Comparison of ENCODE assay signal across 1 cellular context in the genomic region with DNA sequence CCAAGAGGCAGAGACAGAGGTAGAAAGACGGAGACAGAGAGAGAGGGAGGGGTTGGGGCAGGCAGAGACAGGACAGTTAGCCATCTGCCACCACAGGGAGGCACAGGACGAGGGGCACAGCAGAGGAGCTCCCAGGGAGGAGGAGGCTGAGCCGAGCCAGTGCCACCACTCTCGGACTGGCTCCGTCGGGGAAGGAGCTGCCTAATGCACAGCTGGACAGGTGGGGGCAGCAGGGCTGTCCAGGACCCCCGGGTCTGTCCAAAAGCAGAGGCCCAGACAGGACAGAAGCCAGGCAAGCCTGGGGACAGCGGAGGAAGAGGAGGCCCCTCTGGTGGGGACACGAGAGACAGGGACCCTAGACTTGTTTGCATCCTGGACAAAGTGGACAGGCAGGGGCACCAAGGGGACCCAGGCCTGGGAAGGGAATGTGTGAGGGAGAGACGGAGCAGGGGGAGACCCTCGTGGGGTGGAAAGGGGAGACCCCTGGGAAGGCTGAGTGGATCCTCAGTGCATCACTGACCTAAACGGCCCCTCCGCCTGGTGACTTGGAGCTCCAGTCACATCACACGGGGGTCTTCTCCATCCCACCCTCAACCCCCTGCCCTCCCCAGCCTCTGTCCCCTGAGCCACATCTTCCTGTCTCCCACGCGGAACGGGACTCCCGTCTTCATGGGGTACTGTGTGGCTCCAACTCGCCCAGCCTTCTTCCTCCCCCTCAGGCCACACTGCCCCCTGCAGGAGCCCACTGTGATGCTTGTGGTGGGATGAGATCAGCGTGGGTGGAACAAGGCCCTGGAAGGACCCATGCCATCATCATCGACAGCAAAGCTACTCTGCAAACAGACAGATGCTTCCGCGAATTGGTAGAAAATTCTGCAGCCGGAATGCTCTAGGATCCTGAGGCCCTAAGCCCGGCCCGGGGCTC.
TF ChIP-seq lines count a peak whose summit lies in the region.

No MANE protein-coding gene starts in this region.

TF ChIP-seq in Ishikawa, 13 proteins besides CTCF, POLR2A, EP300 and RAD21:
- no peak for TF ChIP-seq CEBPB (IDR thresholded peaks at IDR 0.05)
- TF ChIP-seq, protein P1, sequence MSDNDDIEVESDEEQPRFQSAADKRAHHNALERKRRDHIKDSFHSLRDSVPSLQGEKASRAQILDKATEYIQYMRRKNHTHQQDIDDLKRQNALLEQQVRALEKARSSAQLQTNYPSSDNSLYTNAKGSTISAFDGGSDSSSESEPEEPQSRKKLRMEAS (IDR thresholded peaks at IDR 0.05): no peak
- no peak for TF ChIP-seq TCF12 (IDR thresholded peaks at IDR 0.05; ENCODE audit: low read depth)
- TF ChIP-seq YY1 (IDR thresholded peaks at IDR 0.05; ENCODE audit: low read depth): no peak
- TF ChIP-seq TEAD4 (IDR thresholded peaks at IDR 0.05): no peak
- no peak for TF ChIP-seq CREB1 (IDR thresholded peaks at IDR 0.05; ENCODE audit: low read depth)
- no peak for TF ChIP-seq ZBTB7A (IDR thresholded peaks at IDR 0.05; ENCODE audit: low read depth)
- TF ChIP-seq, protein P2, sequence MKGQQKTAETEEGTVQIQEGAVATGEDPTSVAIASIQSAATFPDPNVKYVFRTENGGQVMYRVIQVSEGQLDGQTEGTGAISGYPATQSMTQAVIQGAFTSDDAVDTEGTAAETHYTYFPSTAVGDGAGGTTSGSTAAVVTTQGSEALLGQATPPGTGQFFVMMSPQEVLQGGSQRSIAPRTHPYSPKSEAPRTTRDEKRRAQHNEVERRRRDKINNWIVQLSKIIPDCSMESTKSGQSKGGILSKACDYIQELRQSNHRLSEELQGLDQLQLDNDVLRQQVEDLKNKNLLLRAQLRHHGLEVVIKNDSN (IDR thresholded peaks at IDR 0.05): no peak
- TF ChIP-seq, protein P3, sequence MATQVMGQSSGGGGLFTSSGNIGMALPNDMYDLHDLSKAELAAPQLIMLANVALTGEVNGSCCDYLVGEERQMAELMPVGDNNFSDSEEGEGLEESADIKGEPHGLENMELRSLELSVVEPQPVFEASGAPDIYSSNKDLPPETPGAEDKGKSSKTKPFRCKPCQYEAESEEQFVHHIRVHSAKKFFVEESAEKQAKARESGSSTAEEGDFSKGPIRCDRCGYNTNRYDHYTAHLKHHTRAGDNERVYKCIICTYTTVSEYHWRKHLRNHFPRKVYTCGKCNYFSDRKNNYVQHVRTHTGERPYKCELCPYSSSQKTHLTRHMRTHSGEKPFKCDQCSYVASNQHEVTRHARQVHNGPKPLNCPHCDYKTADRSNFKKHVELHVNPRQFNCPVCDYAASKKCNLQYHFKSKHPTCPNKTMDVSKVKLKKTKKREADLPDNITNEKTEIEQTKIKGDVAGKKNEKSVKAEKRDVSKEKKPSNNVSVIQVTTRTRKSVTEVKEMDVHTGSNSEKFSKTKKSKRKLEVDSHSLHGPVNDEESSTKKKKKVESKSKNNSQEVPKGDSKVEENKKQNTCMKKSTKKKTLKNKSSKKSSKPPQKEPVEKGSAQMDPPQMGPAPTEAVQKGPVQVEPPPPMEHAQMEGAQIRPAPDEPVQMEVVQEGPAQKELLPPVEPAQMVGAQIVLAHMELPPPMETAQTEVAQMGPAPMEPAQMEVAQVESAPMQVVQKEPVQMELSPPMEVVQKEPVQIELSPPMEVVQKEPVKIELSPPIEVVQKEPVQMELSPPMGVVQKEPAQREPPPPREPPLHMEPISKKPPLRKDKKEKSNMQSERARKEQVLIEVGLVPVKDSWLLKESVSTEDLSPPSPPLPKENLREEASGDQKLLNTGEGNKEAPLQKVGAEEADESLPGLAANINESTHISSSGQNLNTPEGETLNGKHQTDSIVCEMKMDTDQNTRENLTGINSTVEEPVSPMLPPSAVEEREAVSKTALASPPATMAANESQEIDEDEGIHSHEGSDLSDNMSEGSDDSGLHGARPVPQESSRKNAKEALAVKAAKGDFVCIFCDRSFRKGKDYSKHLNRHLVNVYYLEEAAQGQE (IDR thresholded peaks at IDR 0.05; ENCODE audit: low read depth): no peak
- no peak for TF ChIP-seq FOXM1 (IDR thresholded peaks at IDR 0.05; ENCODE audit: borderline replicate concordance, low read depth)
- TF ChIP-seq NFIC (IDR thresholded peaks at IDR 0.05): no peak
